ENCODE assay signal across 21 cellular contexts in the genomic region with DNA sequence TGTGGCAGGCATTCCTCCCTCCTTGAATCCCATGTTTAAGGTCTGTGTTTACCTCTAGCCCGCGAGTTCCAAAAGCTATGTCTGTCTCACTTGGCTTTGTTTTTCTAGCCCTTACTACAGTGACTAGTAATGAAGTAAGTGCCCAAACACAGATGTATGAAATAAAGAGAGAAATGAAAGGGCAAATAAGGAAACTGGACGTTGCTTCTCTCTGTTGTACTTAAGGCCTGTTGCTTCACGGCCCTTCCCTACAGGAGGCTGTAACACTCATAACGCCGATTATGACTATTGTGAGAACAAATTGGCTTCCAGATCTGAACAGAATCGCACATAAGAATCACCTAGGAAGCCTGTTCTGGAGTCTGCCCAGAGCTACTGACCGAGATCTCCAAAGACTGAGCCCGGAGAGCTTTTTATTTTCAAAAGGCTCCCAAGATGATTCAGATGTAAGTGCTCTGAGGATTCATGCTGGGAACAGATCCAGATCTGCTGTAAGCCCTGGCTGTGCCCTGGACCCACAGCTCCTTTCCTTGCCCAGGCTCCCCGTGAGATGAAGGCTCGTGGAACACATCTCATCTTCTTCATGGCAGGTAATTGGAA.
"Had no signal": no experiment of that assay in that cellular context is flagged by ENCODE, and none has a peak within 500 bp of the region (broad histone marks: within the 10 kb centered on the region; RNA-seq: fewer than 3 reads in every experiment).

No MANE protein-coding gene starts in this region.

- ATAC-seq: activated naive CD4-positive, alpha-beta T cell treated with anti-CD3 and anti-CD28 coated beads, Interleukin-2, amount 50 U/mL, for 72 hours; activated T-cell treated with anti-CD3 and anti-CD28 coated beads, Interleukin-2, amount 50 U/mL, for 72 hours; naive thymus-derived CD8-positive, alpha-beta T cell; T-helper 17 cell had no signal

- H3K27me3 ChIP-seq: neutrophil, right atrium auricular region, transverse colon had no signal

- H3K4me2 ChIP-seq: smooth muscle cell had no signal

- H3K36me3 ChIP-seq: neutrophil, right atrium auricular region, transverse colon had no signal

- H3K4me1 ChIP-seq: transverse colon had no signal

- H3K9me3 ChIP-seq: neutrophil had no signal

- DNase-seq: activated CD4-positive, alpha-beta T cell treated with anti-CD3 and anti-CD28 coated beads, Interleukin-2, amount 10 ng/mL, durations not matched to agents 7 days and 5 days; activated CD4-positive, CD25-positive, alpha-beta regulatory T cell; activated CD8-positive, alpha-beta memory T cell treated with anti-CD3 and anti-CD28 coated beads, Interleukin-2, amount 50 U/mL, for 48 hours; activated gamma-delta T cell; activated T-cell treated with anti-CD3 and anti-CD28 coated beads, Interleukin-2, amount 50 U/mL, for 72 hours; dermis blood vessel endothelial cell; hippocampal formation; kidney glomerular epithelial cell; mesenchymal stem cell; naive thymus-derived CD8-positive, alpha-beta T cell; posterior cingulate gyrus; stimulated activated CD4-positive, alpha-beta T cell treated with anti-CD3 and anti-CD28 coated beads, Interleukin-4, amount 100 ng/mL, for 4 hours; stimulated activated CD8-positive, alpha-beta memory T cell treated with anti-CD3 and anti-CD28 coated beads, Interleukin-4, amount 100 ng/mL, for 48 hours; stimulated activated naive CD4-positive, alpha-beta T cell treated with Interleukin-2 at 50 U/mL for 16 hours; T-helper 17 cell; transverse colon had no signal

- H3K4me3 ChIP-seq: right atrium auricular region, smooth muscle cell, transverse colon had no signal

- H3K27ac ChIP-seq: epithelial cell of prostate, neutrophil, right atrium auricular region had no signal
